In genomic region chr5:122500245-122501086, GRCh38 we compare ENCODE assay signal across 9 cellular contexts.
DNase-seq lines count a peak whose midpoint lies in the region; ATAC-seq and TF ChIP-seq lines count a peak whose summit lies in the region.
"Had no signal": no experiment of that assay in that cellular context is flagged by ENCODE, and none has a peak within 500 bp of the region (broad histone marks: within the 10 kb centered on the region; RNA-seq: fewer than 3 reads in every experiment).

No MANE protein-coding gene starts in this region.

- DNase-seq in D341Med (ENCODE audit: low spot score) (peak; percentile 41), HAP-1 (ENCODE audit: low spot score in 2 of 2) (peak; percentile 68 to 69), PC-9 (peak in 1 of 2 experiments; percentile 26), nephron progenitor cell (peak; percentile 40)
- no peak for DNase-seq in T-helper 2 cell treated with Interferon-gamma antibody and Interleukin-4, amounts not matched to agents 5 μg/mL and 100 μg/mL, for 36 hours (ENCODE audit: low spot score)
- no peak for DNase-seq in stimulated activated naive CD4-positive, alpha-beta T cell treated with Interleukin-2 at 50 U/mL for 16 hours (lab: John Stamatoyannopoulos, UW)

- no peaks in the 10 kb centered on the region for H3K79me2 ChIP-seq in PC-9 (ENCODE audit: low read depth)

- H3K27me3 ChIP-seq in HAP-1 (ENCODE audit: low read depth): no peaks in the 10 kb centered on the region
- H3K27me3 ChIP-seq in PC-9 (ENCODE audit: insufficient read depth, low read depth): no peaks in the 10 kb centered on the region
- H3K27me3 ChIP-seq: neutrophil had no signal

- no peaks in the 10 kb centered on the region; the same call in 1 of the 2 replicates for H3K9me2 ChIP-seq in PC-9 (ENCODE audit: insufficient read depth)

- peak; percentile 58 for TF ChIP-seq CTCF in PC-9 (conservative IDR thresholded peaks at IDR 0.05)
- TF ChIP-seq CTCF in nephron progenitor cell (IDR thresholded peaks at IDR 0.05): peak; percentile 63

- H3K4me2 ChIP-seq in PC-9: no peak overlapping the region

- H3K4me1 Mint-ChIP-seq in nephron progenitor cell: peaks cover 20% of the 10 kb centered on the region
- no peaks in the 10 kb centered on the region for H3K4me1 Mint-ChIP-seq in T-helper 2 cell treated with Interferon-gamma antibody and Interleukin-4, amounts not matched to agents 5 μg/mL and 100 μg/mL, for 36 hours (ENCODE audit: low read depth)

- intact Hi-C loops in PC-9 (cut with micrococcal nuclease; ENCODE audit: unreplicated experiment): loop anchor here (2.0 to 10.0 kb wide), 2 partner anchors 306 to 1110 kb away; no protein-coding TSS in a partner anchor

- H3F3A ChIP-seq in PC-9 (ENCODE audit: insufficient read depth, low read depth): no peaks in the 10 kb centered on the region

- BruUV-seq in PC-9 (replicated peaks; lab: Mats Ljungman, UMichigan): no TSS peak

- no peaks in the 10 kb centered on the region for H3K36me3 Mint-ChIP-seq in nephron progenitor cell (ENCODE audit: low read depth)
- no peaks in the 10 kb centered on the region for H3K36me3 Mint-ChIP-seq in T-helper 2 cell treated with Interferon-gamma antibody and Interleukin-4, amounts not matched to agents 5 μg/mL and 100 μg/mL, for 36 hours (ENCODE audit: low read depth)

- H4K20me1 ChIP-seq in PC-9 (ENCODE audit: insufficient read depth): no peaks in the 10 kb centered on the region

- H3K9me3 ChIP-seq in HAP-1 (no peaks in the 10 kb centered on the region), PC-9 (ENCODE audit: insufficient read depth, low read depth) (no peaks in the 10 kb centered on the region)
- H3K9me3 ChIP-seq: neutrophil had no signal

- CTCF ChIA-PET in PC-9 (lab: Charles Lee): interaction anchor here (0.6 kb wide), 2 partner anchors 287 to 726 kb away, joined by 3 read pairs; no protein-coding TSS in a partner anchor

- H3K9me3 Mint-ChIP-seq in nephron progenitor cell: no peaks in the 10 kb centered on the region
- H3K9me3 Mint-ChIP-seq in T-helper 2 cell treated with Interferon-gamma antibody and Interleukin-4, amounts not matched to agents 5 μg/mL and 100 μg/mL, for 36 hours: no peaks in the 10 kb centered on the region

- H3K36me3 ChIP-seq in HAP-1 (replicated peaks) (no peaks in the 10 kb centered on the region), PC-9 (ENCODE audit: low read depth) (no peaks in the 10 kb centered on the region)
- H3K36me3 ChIP-seq: neutrophil had no signal

- H3K27ac Mint-ChIP-seq in nephron progenitor cell: no peak overlapping the region
- H3K27ac Mint-ChIP-seq in T-helper 2 cell treated with Interferon-gamma antibody and Interleukin-4, amounts not matched to agents 5 μg/mL and 100 μg/mL, for 36 hours: no peak overlapping the region

- in situ Hi-C loops in HAP-1 (cut with MboI; ENCODE audit: low sequenced_read_pairs): loop anchor here (25.0 kb wide), 2 partner anchors 837 to 1112 kb away; no protein-coding TSS in a partner anchor

- peak overlapping the region; percentile 10 for H3K4me3 Mint-ChIP-seq in nephron progenitor cell
- no peak overlapping the region for H3K4me3 Mint-ChIP-seq in T-helper 2 cell treated with Interferon-gamma antibody and Interleukin-4, amounts not matched to agents 5 μg/mL and 100 μg/mL, for 36 hours

- H2AFZ ChIP-seq in PC-9: no peak overlapping the region

- no peak overlapping the region for H3K27ac ChIP-seq in PC-9
- H3K27ac ChIP-seq: neutrophil had no signal

- no peaks in the 10 kb centered on the region for H3K4me1 ChIP-seq in HAP-1
- no peaks in the 10 kb centered on the region for H3K4me1 ChIP-seq in PC-9 (replicated peaks; ENCODE audit: insufficient read depth)

- ATAC-seq in esophagus mucosa (peak; percentile 22), HG02763 (IDR thresholded peaks at IDR 0.05; ENCODE audit: unreplicated experiment) (no peak)

- POLR2A ChIA-PET in PC-9 (lab: Charles Lee; ENCODE audit: unreplicated experiment): no interaction called here

- H3K27me3 Mint-ChIP-seq in nephron progenitor cell (ENCODE audit: low read depth, poor library complexity): peaks cover 17% of the 10 kb centered on the region
- no peaks in the 10 kb centered on the region for H3K27me3 Mint-ChIP-seq in T-helper 2 cell treated with Interferon-gamma antibody and Interleukin-4, amounts not matched to agents 5 μg/mL and 100 μg/mL, for 36 hours (ENCODE audit: low read depth)

- H3K4me3 ChIP-seq in HAP-1 (no peak overlapping the region), PC-9 (no peak overlapping the region)

Comparison
In these comparisons a context has a peak if more than half of its experiments do, and no peak if none do; other contexts are left out.
1. DNase-seq: peak in D341Med (single experiment), HAP-1 (2 of 2) and nephron progenitor cell (single experiment); none in T-helper 2 cell treated with Interferon-gamma antibody and Interleukin-4, amounts not matched to agents 5 μg/mL and 100 μg/mL, for 36 hours (single experiment) and stimulated activated naive CD4-positive, alpha-beta T cell treated with Interleukin-2 at 50 U/mL for 16 hours (single experiment).